17 cellular contexts compared by ENCODE assay signal in the genomic region with DNA sequence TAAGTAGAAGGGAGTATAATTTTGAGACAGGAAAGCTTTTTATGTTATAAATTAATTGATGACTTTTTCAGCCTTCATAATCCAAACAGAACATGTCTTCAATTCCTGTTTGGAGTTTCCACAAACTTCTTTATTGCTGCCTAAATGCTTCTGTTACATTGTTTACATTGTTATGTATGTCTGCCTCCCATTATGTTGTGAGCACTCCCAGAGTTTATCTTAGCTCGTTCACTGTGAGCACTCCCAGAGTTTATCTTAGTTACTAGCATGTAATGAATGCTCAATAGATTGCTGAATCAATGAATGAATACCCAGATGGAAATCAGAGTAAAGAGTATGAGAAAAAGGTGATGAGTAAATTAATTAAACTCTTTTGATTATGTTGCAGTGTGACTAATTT.
"Had no signal": no experiment of that assay in that cellular context is flagged by ENCODE, and none has a peak within 500 bp of the region (broad histone marks: within the 10 kb centered on the region; RNA-seq: fewer than 3 reads in every experiment).

No MANE protein-coding gene starts in this region.

- H3K9me3 ChIP-seq: gastroesophageal sphincter, heart left ventricle, spleen, thoracic aorta, upper lobe of left lung had no signal

- H3K36me3 Mint-ChIP-seq: stimulated activated naive B cell treated with anti-CD40 and anti-IgM and Interleukin-4, amounts not matched to agents 10 μg/mL and 1 μg/mL and 100 μg/mL, for 72 hours had no signal

- H3K4me1 ChIP-seq: gastroesophageal sphincter, heart left ventricle, spleen, upper lobe of left lung had no signal

- H3K4me1 Mint-ChIP-seq: activated CD4-positive, alpha-beta T cell treated with anti-CD3 and anti-CD28 coated beads, Interleukin-2, amount 10 ng/mL, durations not matched to agents 7 days and 5 days; nephron; stimulated activated naive B cell treated with anti-CD40 and anti-IgM and Interleukin-4, amounts not matched to agents 10 μg/mL and 1 μg/mL and 100 μg/mL, for 72 hours had no signal

- H3K27me3 ChIP-seq: gastroesophageal sphincter, heart left ventricle, spleen, upper lobe of left lung had no signal

- H3K4me3 Mint-ChIP-seq: activated CD4-positive, alpha-beta T cell treated with anti-CD3 and anti-CD28 coated beads, Interleukin-2, amount 10 ng/mL, durations not matched to agents 7 days and 5 days; activated CD8-positive, alpha-beta T cell treated with anti-CD3 and anti-CD28 coated beads, Interleukin-2, amount 10 ng/mL, durations not matched to agents 7 days and 5 days; activated T-cell treated with anti-CD3 and anti-CD28 coated beads, Interleukin-2, amount 50 U/mL, for 4 hours; nephron; stimulated activated naive B cell treated with anti-CD40 and anti-IgM and Interleukin-4, amounts not matched to agents 10 μg/mL and 1 μg/mL and 100 μg/mL, for 72 hours had no signal

- H3K27me3 Mint-ChIP-seq: activated CD4-positive, alpha-beta T cell treated with anti-CD3 and anti-CD28 coated beads, Interleukin-2, amount 10 ng/mL, durations not matched to agents 7 days and 5 days; stimulated activated naive B cell treated with anti-CD40 and anti-IgM and Interleukin-4, amounts not matched to agents 10 μg/mL and 1 μg/mL and 100 μg/mL, for 72 hours had no signal

- H3K27ac Mint-ChIP-seq: activated CD4-positive, alpha-beta T cell treated with anti-CD3 and anti-CD28 coated beads, Interleukin-2, amount 10 ng/mL, durations not matched to agents 7 days and 5 days; activated CD8-positive, alpha-beta T cell treated with anti-CD3 and anti-CD28 coated beads, Interleukin-2, amount 10 ng/mL, durations not matched to agents 7 days and 5 days; stimulated activated naive B cell treated with anti-CD40 and anti-IgM and Interleukin-4, amounts not matched to agents 10 μg/mL and 1 μg/mL and 100 μg/mL, for 72 hours had no signal

- DNase-seq: activated CD4-positive, alpha-beta T cell treated with anti-CD3 and anti-CD28 coated beads, Interleukin-2, amount 10 ng/mL, durations not matched to agents 7 days and 5 days; activated CD8-positive, alpha-beta T cell treated with anti-CD3 and anti-CD28 coated beads, Interleukin-2, amount 10 ng/mL, durations not matched to agents 7 days and 5 days; activated naive CD4-positive, alpha-beta T cell treated with anti-CD3 and anti-CD28 coated beads, Interleukin-2, amount 50 U/mL, for 16 hours; activated T-cell treated with anti-CD3 and anti-CD28 coated beads, Interleukin-2, amount 50 U/mL, for 4 hours; aorta; effector CD4-positive, alpha-beta T cell; heart left ventricle; retina; spleen; stimulated activated CD4-positive, alpha-beta T cell treated with anti-CD3 and anti-CD28 coated beads, Interleukin-4, amount 100 ng/mL, for 4 hours; stimulated activated naive B cell treated with anti-CD40 and anti-IgM and Interleukin-4, amounts not matched to agents 10 μg/mL and 1 μg/mL and 100 μg/mL, for 72 hours; T1000; upper lobe of left lung had no signal

- H3K27ac ChIP-seq: coronary artery, gastroesophageal sphincter, heart left ventricle, spleen, thoracic aorta, upper lobe of left lung had no signal

- H3K4me3 ChIP-seq: coronary artery, gastroesophageal sphincter, heart left ventricle, spleen, thoracic aorta, upper lobe of left lung had no signal

- H3K36me3 ChIP-seq: gastroesophageal sphincter, heart left ventricle, spleen, thoracic aorta, upper lobe of left lung had no signal
